33 cellular contexts compared by ENCODE assay signal in the genomic region with DNA sequence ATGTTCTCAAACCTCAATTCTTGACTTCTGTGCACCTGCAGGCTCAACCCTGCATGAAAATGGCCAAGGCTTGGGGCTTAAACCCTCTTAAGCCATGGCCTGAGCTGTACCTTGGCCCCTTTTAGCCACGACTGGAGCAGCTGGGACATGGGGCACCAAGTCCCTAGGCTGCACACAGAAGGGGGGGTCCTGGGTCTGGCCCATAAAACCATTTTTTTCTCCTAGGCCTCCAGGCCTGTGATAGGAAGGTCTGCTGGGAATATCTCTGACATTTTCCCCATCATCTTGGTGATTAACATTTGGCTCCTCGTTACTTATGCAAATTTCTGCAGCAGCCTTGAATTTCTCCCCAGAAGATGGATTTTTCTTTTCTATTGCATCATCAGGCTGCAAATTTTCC.
"Had no signal": no experiment of that assay in that cellular context is flagged by ENCODE, and none has a peak within 500 bp of the region (broad histone marks: within the 10 kb centered on the region; RNA-seq: fewer than 3 reads in every experiment).

No MANE protein-coding gene starts in this region.

- H3K9me3 ChIP-seq: adrenal gland, ascending aorta had no signal

- ATAC-seq: activated naive CD4-positive, alpha-beta T cell treated with anti-CD3 and anti-CD28 coated beads, Interleukin-2, amount 50 U/mL, for 72 hours; activated naive CD8-positive, alpha-beta T cell treated with anti-CD3 and anti-CD28 coated beads, Interleukin-2, amount 50 U/mL, for 24 hours; activated T-cell treated with anti-CD3 and anti-CD28 coated beads, Interleukin-2, amount 50 U/mL, for 4 hours; activated T-cell treated with anti-CD3 and anti-CD28 coated beads, Interleukin-2, amount 50 U/mL, for 72 hours; activated T-helper 17 cell treated with anti-CD3 and anti-CD28 coated beads, Interleukin-2, amount 50 U/mL, for 72 hours; body of pancreas had no signal

- H3K27ac ChIP-seq: adrenal gland, ascending aorta, body of pancreas, brain microvascular endothelial cell, breast epithelium, cardiac muscle cell had no signal

- H3K27me3 ChIP-seq: adrenal gland, ascending aorta, body of pancreas, brain microvascular endothelial cell, breast epithelium, cardiac muscle cell had no signal

- DNase-seq: activated effector memory CD4-positive, alpha-beta T cell treated with anti-CD3 and anti-CD28 coated beads, Interleukin-2, amount 50 U/mL, for 16 hours; activated effector memory CD4-positive, alpha-beta T cell treated with Interleukin-2 at 50 U/mL for 16 hours; activated gamma-delta T cell; activated gamma-delta T cell treated with Interleukin-2 at 50 U/mL for 16 hours; activated naive CD4-positive, alpha-beta T cell; activated naive CD4-positive, alpha-beta T cell treated with anti-CD3 and anti-CD28 coated beads for 36 hours; activated naive CD4-positive, alpha-beta T cell treated with anti-CD3 and anti-CD28 coated beads, Interleukin-2, amount 10 ng/mL, durations not matched to agents 7 days and 5 days; activated naive CD4-positive, alpha-beta T cell treated with anti-CD3 and anti-CD28 coated beads, Interleukin-2, amount 50 U/mL, for 16 hours; activated naive CD4-positive, alpha-beta T cell treated with Interleukin-2 at 50 U/mL for 16 hours; activated naive CD8-positive, alpha-beta T cell treated with anti-CD3 and anti-CD28 coated beads for 36 hours; activated naive CD8-positive, alpha-beta T cell treated with anti-CD3 and anti-CD28 coated beads, Interleukin-2, amount 10 ng/mL, durations not matched to agents 7 days and 5 days; activated naive CD8-positive, alpha-beta T cell treated with anti-CD3 and anti-CD28 coated beads, Interleukin-2, amount 50 U/mL, for 24 hours; activated T-cell treated with anti-CD3 and anti-CD28 coated beads, Interleukin-2, amount 50 U/mL, for 24 hours; activated T-cell treated with anti-CD3 and anti-CD28 coated beads, Interleukin-2, amount 50 U/mL, for 4 hours; activated T-cell treated with anti-CD3 and anti-CD28 coated beads, Interleukin-2, amount 50 U/mL, for 48 hours; activated T-cell treated with anti-CD3 and anti-CD28 coated beads, Interleukin-2, amount 50 U/mL, for 72 hours; adrenal gland; amniotic stem cell; amygdala; anterior cingulate cortex; aorta; body of pancreas; brain microvascular endothelial cell; caudate nucleus; central memory CD4-positive, alpha-beta T cell; cerebellar nuclear complex had no signal

- H3K4me3 ChIP-seq: adrenal gland, ascending aorta, body of pancreas, breast epithelium, cardiac muscle cell had no signal

- FAIRE-seq: astrocyte, bronchial epithelial cell had no signal

- H3K4me1 ChIP-seq: adrenal gland, ascending aorta, body of pancreas, breast epithelium had no signal

- H3K36me3 ChIP-seq: adrenal gland, ascending aorta, brain microvascular endothelial cell, breast epithelium, cardiac muscle cell had no signal
